ENCODE assay signal across 18 cellular contexts in the genomic region with DNA sequence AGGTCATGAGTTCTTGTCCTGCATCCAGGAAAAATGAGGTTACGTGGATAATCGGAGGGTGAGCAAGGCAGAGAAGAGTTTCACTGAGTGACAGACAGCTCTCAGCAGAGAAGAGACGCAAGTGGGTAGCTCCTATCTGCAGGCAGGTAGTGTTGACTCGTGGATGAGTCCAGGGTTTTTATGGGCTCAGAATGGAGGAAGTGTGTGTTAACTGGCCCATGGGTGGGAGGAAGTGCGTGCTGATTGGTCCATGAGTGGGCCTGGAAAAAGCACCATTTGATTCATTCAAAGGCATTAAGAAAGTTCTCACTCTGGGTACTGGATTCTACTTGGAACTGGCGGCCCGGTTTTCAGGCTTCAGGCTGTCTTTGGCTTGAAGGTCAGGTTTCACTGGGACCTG. TPM values are rescaled to one million over a fixed set of nuclear protein-coding genes. Genes with fewer than 3 reads are reported as not detected.
DNase-seq lines count a peak whose midpoint lies in the region; ATAC-seq, FAIRE-seq and TF ChIP-seq lines count a peak whose summit lies in the region.
"Had no signal": no experiment of that assay in that cellular context is flagged by ENCODE, and none has a peak within 500 bp of the region (broad histone marks: within the 10 kb centered on the region; RNA-seq: fewer than 3 reads in every experiment).

No MANE protein-coding gene starts in this region.

- H3K79me1 ChIP-seq in neuronal stem cell (ENCODE audit: low read depth, low read length): no peaks in the 10 kb centered on the region

- no peak overlapping the region for H3K9ac ChIP-seq in endothelial cell of umbilical vein (replicated peaks; ENCODE audit: extremely low read depth, insufficient read depth, low read length)
- H3K9ac ChIP-seq in neuronal stem cell (ENCODE audit: low read depth, low read length, poor library complexity): no peak overlapping the region

- H3K4me1 ChIP-seq in endothelial cell of umbilical vein (ENCODE audit: control insufficient read depth, extremely low read depth, insufficient read depth, low read length) (peaks cover 9% of the 10 kb centered on the region), neuronal stem cell (ENCODE audit: control insufficient read depth in 2 of 2, insufficient read depth in 1 of 2, low read depth in 1 of 2, low read length in 2 of 2) (no peaks in the 10 kb centered on the region), PC-9 (replicated peaks; ENCODE audit: insufficient read depth) (0 out of 2 replicates have a peak, but pooled peaks cover 8% of the 10 kb centered on the region)

- no peak overlapping the region for H4K91ac ChIP-seq in neuronal stem cell (ENCODE audit: low read depth, low read length, poor library complexity)

- no peak for ATAC-seq in GM18861 (IDR thresholded peaks at IDR 0.05; ENCODE audit: unreplicated experiment)
- no peak for ATAC-seq in activated CD4-positive, CD25-positive, alpha-beta regulatory T cell treated with anti-CD3 and anti-CD28 coated beads, Interleukin-2, amount 50 U/mL, for 24 hours

- no peak overlapping the region for H2BK15ac ChIP-seq in neuronal stem cell (ENCODE audit: low read length)

- no peak overlapping the region for H3K23ac ChIP-seq in neuronal stem cell (ENCODE audit: low read depth, low read length, poor library complexity)

- POLR2A ChIA-PET in endothelial cell of umbilical vein (lab: Charles Lee): no interaction called here
- POLR2A ChIA-PET in PC-9 (lab: Charles Lee; ENCODE audit: unreplicated experiment): no interaction called here

- TF ChIP-seq CTCF in endothelial cell of umbilical vein (IDR thresholded peaks at IDR 0.05; ENCODE audit: extremely low read depth in 1 of 2, insufficient read depth in 1 of 2, low read depth in 1 of 2, low read length in 2 of 2) (no peak), PC-9 (conservative IDR thresholded peaks at IDR 0.05) (no peak)

- no peaks in the 10 kb centered on the region for H3K9me2 ChIP-seq in PC-9 (ENCODE audit: insufficient read depth)

- BruUV-seq in endothelial cell of umbilical vein (replicated peaks; lab: Mats Ljungman, UMichigan) (no TSS peak), PC-9 (replicated peaks; lab: Mats Ljungman, UMichigan) (no TSS peak)

- no peaks in the 10 kb centered on the region for H4K20me1 ChIP-seq in endothelial cell of umbilical vein (replicated peaks; ENCODE audit: control insufficient read depth, extremely low read depth, insufficient read depth, low read length)
- H4K20me1 ChIP-seq in PC-9 (ENCODE audit: insufficient read depth): no peaks in the 10 kb centered on the region

- H3K36me3 ChIP-seq in endothelial cell of umbilical vein (ENCODE audit: control insufficient read depth in 2 of 2, extremely low read depth in 1 of 2, insufficient read depth in 2 of 2, low read length in 2 of 2) (no peaks in the 10 kb centered on the region), neuronal stem cell (replicated peaks in 1 of 2; ENCODE audit: control insufficient read depth in 2 of 2, insufficient read depth in 2 of 2, low read length in 2 of 2) (no peaks in the 10 kb centered on the region), PC-9 (ENCODE audit: low read depth) (no peaks in the 10 kb centered on the region)

- H3K9me1 ChIP-seq in endothelial cell of umbilical vein (replicated peaks; ENCODE audit: control insufficient read depth, extremely low read depth, insufficient read depth, low read length): no peaks in the 10 kb centered on the region

- WGBS in neuronal stem cell (ENCODE audit: extremely low coverage in 2 of 2, insufficient read length in 2 of 2, insufficient replicate concordance in 1 of 2), 2 donors: no CpG with 5 or more reads among the region's 7 CpGs

- H3K27ac ChIP-seq in endothelial cell of umbilical vein (ENCODE audit: insufficient read depth, low read depth, low read length) (no peak overlapping the region), neuronal stem cell (replicated peaks; ENCODE audit: low read length) (no peak overlapping the region), PC-9 (no peak overlapping the region)
- H3K27ac ChIP-seq: 22Rv1 had no signal

- dilution Hi-C loops in endothelial cell of umbilical vein (cut with MboI; ENCODE audit: extremely low pct_ligation_motif_present, low sequenced_read_pairs): no loop called here

- intact Hi-C loops in endothelial cell of umbilical vein (cut with micrococcal nuclease): no loop called here
- intact Hi-C loops in PC-9 (cut with micrococcal nuclease; ENCODE audit: unreplicated experiment): no loop called here

- H3K4me2 ChIP-seq in endothelial cell of umbilical vein (ENCODE audit: insufficient read depth, low read length) (no peak overlapping the region), neuronal stem cell (ENCODE audit: insufficient read depth, low read length, poor library complexity, severe bottlenecking) (no peak overlapping the region), PC-9 (no peak overlapping the region)

- H2AFZ ChIP-seq in endothelial cell of umbilical vein (ENCODE audit: low read depth, low read length) (peak overlapping the region; percentile 38), neuronal stem cell (ENCODE audit: low read length) (peak overlapping the region; percentile 16), PC-9 (no peak overlapping the region; the same call in 1 of the 2 replicates)

- no peaks in the 10 kb centered on the region for H3K9me3 ChIP-seq in endothelial cell of umbilical vein (replicated peaks; ENCODE audit: control insufficient read depth, insufficient read depth, low read length)
- H3K9me3 ChIP-seq in neuronal stem cell (replicated peaks in 1 of 2; ENCODE audit: control insufficient read depth in 2 of 2, insufficient read depth in 1 of 2, low read depth in 1 of 2, low read length in 2 of 2): peaks cover 0 to 3% of the 10 kb centered on the region in 2 donors
- H3K9me3 ChIP-seq in PC-9 (ENCODE audit: insufficient read depth, low read depth): no peaks in the 10 kb centered on the region

- DNase-seq in NCI-H524 (lab: John Stamatoyannopoulos, UW) (peak; percentile 29 to 68), NCI-H524 treated with DMSO at 0.1 percent for 48 hours (lab: John Stamatoyannopoulos, UW) (no peak), SHP77 (lab: John Stamatoyannopoulos, UW) (peak; percentile 81 to 88), endothelial cell of umbilical vein (ENCODE audit: low read depth, low spot score) (no peak), neuronal stem cell (ENCODE audit: low spot score) (no peak), PC-9 (no peak)
- DNase-seq: AML-193, HCEC 1CT, Kasumi-1, NCI-H1694 treated with DMSO at 0.1 percent for 48 hours, NCI-H2107, NCI-H345, NCI-H526 treated with DMSO at 0.1 percent for 48 hours had no signal

- FAIRE-seq in endothelial cell of umbilical vein (lab: Jason Lieb, UNC): no peak
- FAIRE-seq: G401.6, RCC 7860 had no signal

- H3K14ac ChIP-seq in neuronal stem cell (ENCODE audit: low read length): no peak overlapping the region

- no peak overlapping the region for H2BK120ac ChIP-seq in neuronal stem cell (ENCODE audit: low read depth, low read length)

- H4K8ac ChIP-seq in neuronal stem cell (ENCODE audit: low read depth, low read length): no peak overlapping the region

- no peak overlapping the region for H3K4ac ChIP-seq in neuronal stem cell (ENCODE audit: low read length)

- peaks cover 11% of the 10 kb centered on the region for H3F3A ChIP-seq in PC-9 (ENCODE audit: insufficient read depth, low read depth)

- H2BK5ac ChIP-seq in neuronal stem cell (ENCODE audit: low read length): no peak overlapping the region

- H3K79me2 ChIP-seq in endothelial cell of umbilical vein (ENCODE audit: control insufficient read depth, insufficient read depth, low read length): no peaks in the 10 kb centered on the region
- H3K79me2 ChIP-seq in PC-9 (ENCODE audit: low read depth): no peaks in the 10 kb centered on the region

- H3K27me3 ChIP-seq in endothelial cell of umbilical vein (ENCODE audit: control insufficient read depth in 2 of 2, insufficient read depth in 2 of 2, low read length in 2 of 2) (no peaks in the 10 kb centered on the region), neuronal stem cell (ENCODE audit: control insufficient read depth in 3 of 3, insufficient read depth in 3 of 3, low read depth in 1 of 3, low read length in 3 of 3) (no peaks in the 10 kb centered on the region), PC-9 (ENCODE audit: insufficient read depth, low read depth) (no peaks in the 10 kb centered on the region)

- no peak for TF ChIP-seq POLR2A in endothelial cell of umbilical vein (IDR thresholded peaks at IDR 0.05; ENCODE audit: low read depth, low read length)

- H3K4me3 ChIP-seq in endothelial cell of umbilical vein (replicated peaks in 1 of 3; ENCODE audit: insufficient read depth in 1 of 3, low read depth in 1 of 3, low read length in 3 of 3) (no peak overlapping the region), neuronal stem cell (ENCODE audit: low read length in 2 of 2) (no peak overlapping the region), PC-9 (no peak overlapping the region)

- H2BK12ac ChIP-seq in neuronal stem cell (ENCODE audit: low read length): no peak overlapping the region

- H3K18ac ChIP-seq in neuronal stem cell (ENCODE audit: low read length): no peak overlapping the region

- CTCF ChIA-PET in endothelial cell of umbilical vein (lab: Charles Lee): interaction anchor here (1.0 to 12.0 kb wide), 19 partner anchors 8 to 236 kb away, joined by 3 to 343 read pairs (median 9); a partner anchor contains a TSS
- CTCF ChIA-PET in PC-9 (lab: Charles Lee): no interaction called here

- no peak overlapping the region for H2AK5ac ChIP-seq in neuronal stem cell (ENCODE audit: low read depth, low read length)

TF ChIP-seq in endothelial cell of umbilical vein, 7 proteins besides CTCF, POLR2A, EP300 and RAD21 (continues in another document):
- TF ChIP-seq GATA2 (IDR thresholded peaks at IDR 0.05; ENCODE audit: insufficient read depth, insufficient read length, low read depth, low read length) (no peak), FOS (IDR thresholded peaks at IDR 0.05; ENCODE audit: borderline replicate concordance, insufficient read depth, low read length) (no peak), JUN (IDR thresholded peaks at IDR 0.05; ENCODE audit: borderline replicate concordance, insufficient read depth, insufficient read length, low read depth) (no peak)
- TF ChIP-seq, protein P1, sequence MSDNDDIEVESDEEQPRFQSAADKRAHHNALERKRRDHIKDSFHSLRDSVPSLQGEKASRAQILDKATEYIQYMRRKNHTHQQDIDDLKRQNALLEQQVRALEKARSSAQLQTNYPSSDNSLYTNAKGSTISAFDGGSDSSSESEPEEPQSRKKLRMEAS (IDR thresholded peaks at IDR 0.05; ENCODE audit: insufficient read depth, insufficient read length): no peak

RNA-seq across cellular contexts. Expression of a gene that starts 4.8 kb away (rescaled TPM):
- 86.9 and 100.0 TPM in 2 replicates for total RNA-seq in endothelial cell of umbilical vein
- 78.5 and 92.9 TPM in 2 replicates for polyA plus RNA-seq in endothelial cell of umbilical vein
- polyA plus RNA-seq in endothelial cell of umbilical vein (2011; cell fraction: cytosol; rRNA removed): 25.9 and 31.2 TPM in 2 replicates
- 734 and 788 TPM in 2 replicates for polyA plus RNA-seq in endothelial cell of umbilical vein (2011; cell fraction: nucleus; rRNA removed)
- polyA plus RNA-seq in endothelial cell of umbilical vein (2012): 42.6 and 52.5 TPM in 2 replicates
- 154 and 163 TPM in 2 replicates for polyA minus RNA-seq in endothelial cell of umbilical vein
- polyA minus RNA-seq in endothelial cell of umbilical vein (2011; cell fraction: cytosol; rRNA and poly(A)+ RNA removed): 20.6 TPM
- polyA minus RNA-seq in endothelial cell of umbilical vein (2011; cell fraction: nucleus; rRNA and poly(A)+ RNA removed): 365 and 482 TPM in 2 replicates
- 87.6 TPM for polyA plus RNA-seq in neuronal stem cell (2013, experiment 1 of 2)
- 85.8 TPM for polyA plus RNA-seq in neuronal stem cell (2013, experiment 2 of 2)
- 54.0 and 75.3 TPM in 2 replicates for total RNA-seq in PC-9 (2021)

Comparison
In these comparisons a context has a peak if more than half of its experiments do, and no peak if none do; other contexts are left out.
1. DNase-seq: peak in NCI-H524 (2 of 2) and SHP77 (2 of 2); none in NCI-H524 treated with DMSO at 0.1 percent for 48 hours (single experiment), endothelial cell of umbilical vein (single experiment), neuronal stem cell (single experiment) and PC-9 (0 of 2).